8 cellular contexts compared by ENCODE assay signal in the genomic region with DNA sequence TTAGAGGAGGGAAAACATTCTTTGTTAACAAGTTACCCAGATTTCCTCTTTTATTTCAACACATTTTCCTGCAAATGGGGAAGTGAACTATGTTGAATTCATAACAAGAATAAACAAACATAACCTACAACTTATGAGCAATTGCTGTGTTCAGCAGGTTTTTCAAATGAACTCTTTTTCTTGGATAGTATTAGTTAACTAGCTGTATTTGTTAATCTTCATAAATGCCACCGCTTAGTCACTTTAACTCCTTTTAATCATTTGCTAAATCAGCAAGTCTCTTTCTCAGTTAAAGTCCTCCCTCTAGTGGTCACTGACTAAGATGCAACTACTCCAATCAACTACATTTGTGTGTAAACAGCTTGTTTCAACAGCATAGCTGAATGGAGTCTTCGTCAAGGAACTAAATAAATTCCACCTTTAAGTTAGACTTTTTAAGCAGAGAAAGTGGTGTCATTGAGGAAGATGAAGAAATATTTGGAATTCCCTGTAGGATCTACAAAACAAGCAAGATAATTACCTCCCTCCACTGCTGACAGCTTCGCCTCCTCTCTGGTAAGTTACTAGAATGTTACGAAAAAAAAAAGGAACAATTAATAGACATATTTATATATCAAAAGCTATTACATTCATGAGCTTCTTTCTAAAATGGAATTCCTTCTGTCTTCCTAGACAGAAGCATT.
DNase-seq lines count a peak whose midpoint lies in the region; ATAC-seq lines count a peak whose summit lies in the region.

No MANE protein-coding gene starts in this region.

- no peaks in the 10 kb centered on the region for H3K36me3 ChIP-seq in NT2/D1 (ENCODE audit: insufficient read depth, insufficient read length, low read length)

- no peaks in the 10 kb centered on the region for H3K4me1 ChIP-seq in NT2/D1 (ENCODE audit: insufficient read depth, insufficient read length)

- no peak overlapping the region for H3K9ac ChIP-seq in NT2/D1 (ENCODE audit: insufficient read length, low read depth)

- no peaks in the 10 kb centered on the region for H3K9me3 ChIP-seq in NT2/D1 (ENCODE audit: insufficient read depth, low read length)

- H3K27me3 ChIP-seq in NT2/D1 (ENCODE audit: insufficient read depth, insufficient read length) = no peaks in the 10 kb centered on the region

- ATAC-seq in GM21360 (IDR thresholded peaks at IDR 0.05; ENCODE audit: unreplicated experiment) (peak; percentile 81), HG03520 (IDR thresholded peaks at IDR 0.05; ENCODE audit: unreplicated experiment) (peak; percentile 83), GM21723 (IDR thresholded peaks at IDR 0.05; ENCODE audit: unreplicated experiment) (no peak)

- H3K4me3 ChIP-seq in NT2/D1 (ENCODE audit: insufficient read length, low read depth) = no peak overlapping the region

- DNase-seq in ELF-1 (ENCODE audit: low read depth, low spot score) (peak; percentile 16), NT2/D1 (ENCODE audit: low read depth, low spot score) (peak; percentile 81), dermis blood vessel endothelial cell (peak; percentile 83), medulla oblongata (ENCODE audit: extremely low spot score) (peak; percentile 89), islet precursor cell (no peak)
